15 cellular contexts compared by ENCODE assay signal in the genomic region with DNA sequence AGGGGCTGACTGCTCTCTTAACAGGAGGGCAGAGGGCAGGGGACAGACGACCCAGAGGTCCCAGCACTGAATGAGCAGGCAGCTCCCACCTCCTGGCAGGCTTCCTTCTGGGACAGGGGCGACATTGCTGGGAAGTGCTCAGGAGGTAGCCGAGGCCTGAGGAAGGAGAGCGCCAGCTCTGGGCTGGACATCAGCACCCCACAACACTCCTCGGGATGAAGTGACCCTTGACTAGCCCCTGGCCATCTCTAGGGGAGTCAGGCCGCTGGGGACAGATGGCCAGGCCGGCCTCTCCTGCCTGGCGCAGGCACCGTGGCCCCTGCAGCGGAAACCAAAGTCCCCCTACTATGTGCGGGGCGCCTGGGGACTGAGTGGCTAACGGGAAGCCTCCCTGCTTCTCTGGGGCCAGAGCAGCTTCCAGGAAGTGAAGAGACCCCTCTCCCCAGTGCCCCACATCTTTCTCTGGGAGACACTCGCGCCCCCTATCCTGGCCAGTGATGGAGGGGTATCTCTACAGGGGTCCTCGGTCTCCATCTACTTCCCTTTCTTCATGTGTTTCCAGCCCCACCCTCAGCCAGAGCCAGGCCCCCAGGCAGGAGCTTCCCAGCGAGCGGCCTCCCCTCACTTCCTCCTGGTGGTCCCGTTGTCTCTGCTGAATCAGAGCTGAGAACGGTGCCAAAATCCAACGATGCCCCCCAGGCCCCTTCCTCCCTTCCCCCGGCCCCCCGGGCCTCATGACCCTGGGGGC. TPM values are rescaled to one million over a fixed set of nuclear protein-coding genes. Genes with fewer than 3 reads are reported as not detected.
"Had no signal": no experiment of that assay in that cellular context is flagged by ENCODE, and none has a peak within 500 bp of the region (broad histone marks: within the 10 kb centered on the region; RNA-seq: fewer than 3 reads in every experiment).

No MANE protein-coding gene starts in this region.

- H3K27ac ChIP-seq: left lung, SJSA1, skin epidermis, tibial nerve had no signal

- H3K27me3 Mint-ChIP-seq: brain had no signal

- H3K4me3 Mint-ChIP-seq: activated CD4-positive, alpha-beta memory T cell treated with anti-CD3 and anti-CD28 coated beads, Interleukin-2, amount 10 ng/mL, durations not matched to agents 7 days and 5 days; brain; stimulated activated memory B cell treated with anti-CD40 and anti-IgM and Interleukin-4, amounts not matched to agents 10 μg/mL and 1 μg/mL and 100 μg/mL, for 72 hours had no signal

- H3K36me3 Mint-ChIP-seq: brain had no signal

- DNase-seq: activated CD4-positive, alpha-beta memory T cell treated with anti-CD3 and anti-CD28 coated beads, Interleukin-2, amount 10 ng/mL, durations not matched to agents 7 days and 5 days; activated CD4-positive, alpha-beta T cell treated with anti-CD3 and anti-CD28 coated beads for 1 hour; activated naive CD4-positive, alpha-beta T cell treated with Interleukin-2 at 50 U/mL for 16 hours; amygdala; mesendoderm; SW 1271; T-helper 9 cell had no signal

- H3K4me3 ChIP-seq: left lung, SJSA1, skin epidermis, tibial nerve had no signal

- H3K27ac Mint-ChIP-seq: activated CD4-positive, alpha-beta memory T cell treated with anti-CD3 and anti-CD28 coated beads, Interleukin-2, amount 10 ng/mL, durations not matched to agents 7 days and 5 days; stimulated activated memory B cell treated with anti-CD40 and anti-IgM and Interleukin-4, amounts not matched to agents 10 μg/mL and 1 μg/mL and 100 μg/mL, for 72 hours had no signal

- H3K9me3 Mint-ChIP-seq: activated CD4-positive, alpha-beta memory T cell treated with anti-CD3 and anti-CD28 coated beads, Interleukin-2, amount 10 ng/mL, durations not matched to agents 7 days and 5 days; stimulated activated memory B cell treated with anti-CD40 and anti-IgM and Interleukin-4, amounts not matched to agents 10 μg/mL and 1 μg/mL and 100 μg/mL, for 72 hours had no signal

- ATAC-seq: esophagus mucosa; left lung; stimulated activated memory B cell treated with anti-CD40 and anti-IgM and Interleukin-4, amounts not matched to agents 10 μg/mL and 1 μg/mL and 100 μg/mL, for 72 hours had no signal

- H3K9me3 ChIP-seq: left lung, SJSA1, tibial nerve had no signal

RNA-seq across cellular contexts. Expression of a gene that starts 10.0 kb away (rescaled TPM):
- total RNA-seq: SJSA1, subcutaneous adipose tissue had no signal

RNA-seq across cellular contexts. Expression of a gene that starts 24.2 kb away (rescaled TPM):
- total RNA-seq: activated CD4-positive, alpha-beta memory T cell treated with anti-CD3 and anti-CD28 coated beads, Interleukin-2, amount 10 ng/mL, durations not matched to agents 7 days and 5 days had no signal

RNA-seq across cellular contexts. Expression of a gene that starts 50.5 kb away (rescaled TPM):
- total RNA-seq: SJSA1, subcutaneous adipose tissue, tibial nerve had no signal
